Comparison of ENCODE assay signal across 21 cellular contexts in genomic region chr12:67666605-67667004, GRCh38. TPM values are rescaled to one million over a fixed set of nuclear protein-coding genes. Genes with fewer than 3 reads are reported as not detected.
DNase-seq lines count a peak whose midpoint lies in the region; ATAC-seq and TF ChIP-seq lines count a peak whose summit lies in the region.
"Had no signal": no experiment of that assay in that cellular context is flagged by ENCODE, and none has a peak within 500 bp of the region (broad histone marks: within the 10 kb centered on the region; RNA-seq: fewer than 3 reads in every experiment).

No MANE protein-coding gene starts in this region.

- ATAC-seq in HG03135 (IDR thresholded peaks at IDR 0.05; ENCODE audit: unreplicated experiment): no peak
- ATAC-seq: stimulated activated naive CD8-positive, alpha-beta T cell treated with anti-CD3 and anti-CD28 coated beads, Interleukin-15, amount 100 ng/mL, for 72 hours; upper lobe of right lung had no signal

- H3K4me3 ChIP-seq in NB4 (ENCODE audit: low read depth, low read length) (no peak overlapping the region), testis (no peak overlapping the region)
- H3K4me3 ChIP-seq: HAP-1, upper lobe of right lung had no signal

- peaks cover 26% of the 10 kb centered on the region for H3K4me1 ChIP-seq in testis
- H3K4me1 ChIP-seq: HAP-1 had no signal

- H3K27ac Mint-ChIP-seq in activated naive CD8-positive, alpha-beta T cell: peak overlapping the region; percentile 46
- no peak overlapping the region for H3K27ac Mint-ChIP-seq in activated naive CD8-positive, alpha-beta T cell treated with anti-CD3 and anti-CD28 coated beads for 36 hours
- H3K27ac Mint-ChIP-seq in immature natural killer cell: peak overlapping the region; percentile 58 to 93 (median 79)
- no peak overlapping the region for H3K27ac Mint-ChIP-seq in activated T-helper 1 cell treated with anti-CD3 and anti-CD28 coated beads, Interleukin-12 subunit alpha, Interleukin-12 subunit beta, Interleukin-2, Interleukin-4 antibody, amounts not matched to agents 30 ng/mL and 10 ng/mL and 1 ng/mL, durations not matched to agents 14 hours and 24 hours and 36 hours
- H3K27ac Mint-ChIP-seq: activated CD4-positive, alpha-beta T cell treated with anti-CD3 and anti-CD28 coated beads, Interleukin-2, amount 10 ng/mL, durations not matched to agents 24 days and 14 days; stimulated activated naive CD8-positive, alpha-beta T cell treated with anti-CD3 and anti-CD28 coated beads, Interleukin-15, amount 100 ng/mL, for 72 hours had no signal

- H3K4me3 Mint-ChIP-seq in activated naive CD8-positive, alpha-beta T cell: no peak overlapping the region
- H3K4me3 Mint-ChIP-seq in activated naive CD8-positive, alpha-beta T cell treated with anti-CD3 and anti-CD28 coated beads for 36 hours: no peak overlapping the region
- peak overlapping the region in 4 of 5 donors; percentile 5 to 59 (median 20) for H3K4me3 Mint-ChIP-seq in immature natural killer cell
- H3K4me3 Mint-ChIP-seq in activated T-helper 1 cell treated with anti-CD3 and anti-CD28 coated beads, Interleukin-12 subunit alpha, Interleukin-12 subunit beta, Interleukin-2, Interleukin-4 antibody, amounts not matched to agents 30 ng/mL and 10 ng/mL and 1 ng/mL, durations not matched to agents 14 hours and 24 hours and 36 hours: no peak overlapping the region
- H3K4me3 Mint-ChIP-seq: activated CD4-positive, alpha-beta T cell treated with anti-CD3 and anti-CD28 coated beads, Interleukin-2, amount 10 ng/mL, durations not matched to agents 24 days and 14 days; stimulated activated naive CD8-positive, alpha-beta T cell treated with anti-CD3 and anti-CD28 coated beads, Interleukin-15, amount 100 ng/mL, for 72 hours had no signal

- peak overlapping the region; percentile 10 to 51 for H3K27ac ChIP-seq in testis
- H3K27ac ChIP-seq: brain microvascular endothelial cell, upper lobe of right lung had no signal

- WGBS in testis, 2 donors: 0 to 8% methylated on average over 1 of the region's 1 CpG

- H3K36me3 ChIP-seq in testis (ENCODE audit: low read depth, missing control alignments): no peaks in the 10 kb centered on the region
- H3K36me3 ChIP-seq: brain microvascular endothelial cell, upper lobe of right lung had no signal

- H3K4me1 Mint-ChIP-seq in activated naive CD8-positive, alpha-beta T cell (ENCODE audit: low read depth): peaks cover 74% of the 10 kb centered on the region
- H3K4me1 Mint-ChIP-seq in activated naive CD8-positive, alpha-beta T cell treated with anti-CD3 and anti-CD28 coated beads for 36 hours: peaks cover 71% of the 10 kb centered on the region
- peaks cover 81 to 98% of the 10 kb centered on the region in 2 donors for H3K4me1 Mint-ChIP-seq in immature natural killer cell
- H3K4me1 Mint-ChIP-seq in activated T-helper 1 cell treated with anti-CD3 and anti-CD28 coated beads, Interleukin-12 subunit alpha, Interleukin-12 subunit beta, Interleukin-2, Interleukin-4 antibody, amounts not matched to agents 30 ng/mL and 10 ng/mL and 1 ng/mL, durations not matched to agents 14 hours and 24 hours and 36 hours (ENCODE audit: low read depth): peaks cover 7% of the 10 kb centered on the region

- no peaks in the 10 kb centered on the region for H3K9me3 Mint-ChIP-seq in activated naive CD8-positive, alpha-beta T cell (ENCODE audit: low read depth)
- peaks cover 4% of the 10 kb centered on the region for H3K9me3 Mint-ChIP-seq in activated naive CD8-positive, alpha-beta T cell treated with anti-CD3 and anti-CD28 coated beads for 36 hours
- no peaks in the 10 kb centered on the region for H3K9me3 Mint-ChIP-seq in immature natural killer cell
- H3K9me3 Mint-ChIP-seq in activated T-helper 1 cell treated with anti-CD3 and anti-CD28 coated beads, Interleukin-12 subunit alpha, Interleukin-12 subunit beta, Interleukin-2, Interleukin-4 antibody, amounts not matched to agents 30 ng/mL and 10 ng/mL and 1 ng/mL, durations not matched to agents 14 hours and 24 hours and 36 hours: no peaks in the 10 kb centered on the region
- H3K9me3 Mint-ChIP-seq: stimulated activated naive CD8-positive, alpha-beta T cell treated with anti-CD3 and anti-CD28 coated beads, Interleukin-15, amount 100 ng/mL, for 72 hours had no signal

- peaks cover 20% of the 10 kb centered on the region for H3K36me3 Mint-ChIP-seq in activated naive CD8-positive, alpha-beta T cell
- peaks cover 48% of the 10 kb centered on the region for H3K36me3 Mint-ChIP-seq in activated naive CD8-positive, alpha-beta T cell treated with anti-CD3 and anti-CD28 coated beads for 36 hours
- peaks cover 0 to 7% (median 5%) of the 10 kb centered on the region in 3 donors for H3K36me3 Mint-ChIP-seq in immature natural killer cell
- peaks cover 32% of the 10 kb centered on the region for H3K36me3 Mint-ChIP-seq in activated T-helper 1 cell treated with anti-CD3 and anti-CD28 coated beads, Interleukin-12 subunit alpha, Interleukin-12 subunit beta, Interleukin-2, Interleukin-4 antibody, amounts not matched to agents 30 ng/mL and 10 ng/mL and 1 ng/mL, durations not matched to agents 14 hours and 24 hours and 36 hours (ENCODE audit: low read depth)

- no peak for DNase-seq in activated naive CD8-positive, alpha-beta T cell treated with anti-CD3 and anti-CD28 coated beads for 36 hours
- peak; percentile 22 for DNase-seq in NB4 (ENCODE audit: low read depth)
- DNase-seq in immature natural killer cell: no peak
- DNase-seq in testis: no peak
- no peak for DNase-seq in NCI-H2107 treated with DMSO at 0.1 percent for 48 hours (lab: John Stamatoyannopoulos, UW; ENCODE audit: unreplicated experiment)
- DNase-seq in activated T-helper 1 cell treated with anti-CD3 and anti-CD28 coated beads, Interleukin-12 subunit alpha, Interleukin-12 subunit beta, Interleukin-2, Interleukin-4 antibody, amounts not matched to agents 30 ng/mL and 10 ng/mL and 1 ng/mL, durations not matched to agents 14 hours and 24 hours and 36 hours (ENCODE audit: low spot score): no peak
- DNase-seq: brain microvascular endothelial cell; Caco-2; hippocampal formation; kidney; mesenchymal stem cell; NCI-H748 treated with DMSO at 0.1 percent for 48 hours; small intestine; stimulated activated CD4-positive, alpha-beta T cell treated with anti-CD3 and anti-CD28 coated beads, Interleukin-2, amount 100 ng/mL, for 48 hours; stimulated activated naive CD8-positive, alpha-beta T cell treated with anti-CD3 and anti-CD28 coated beads, Interleukin-15, amount 100 ng/mL, for 72 hours; T-helper 1 cell; upper lobe of right lung had no signal

- H3K9me3 ChIP-seq in testis: no peaks in the 10 kb centered on the region
- H3K9me3 ChIP-seq: Caco-2, HAP-1, upper lobe of right lung had no signal

- no peak for TF ChIP-seq POLR2A in NB4 (IDR thresholded peaks at IDR 0.05; ENCODE audit: extremely low read depth, insufficient read length)
- TF ChIP-seq POLR2A in testis (IDR thresholded peaks at IDR 0.05): no peak

- no peaks in the 10 kb centered on the region for H3K27me3 Mint-ChIP-seq in activated naive CD8-positive, alpha-beta T cell
- H3K27me3 Mint-ChIP-seq in activated naive CD8-positive, alpha-beta T cell treated with anti-CD3 and anti-CD28 coated beads for 36 hours: no peaks in the 10 kb centered on the region
- H3K27me3 Mint-ChIP-seq in immature natural killer cell (ENCODE audit: low read depth in 3 of 3): no peaks in the 10 kb centered on the region
- no peaks in the 10 kb centered on the region for H3K27me3 Mint-ChIP-seq in activated T-helper 1 cell treated with anti-CD3 and anti-CD28 coated beads, Interleukin-12 subunit alpha, Interleukin-12 subunit beta, Interleukin-2, Interleukin-4 antibody, amounts not matched to agents 30 ng/mL and 10 ng/mL and 1 ng/mL, durations not matched to agents 14 hours and 24 hours and 36 hours (ENCODE audit: insufficient read depth)
- H3K27me3 Mint-ChIP-seq: activated CD4-positive, alpha-beta T cell treated with anti-CD3 and anti-CD28 coated beads, Interleukin-2, amount 10 ng/mL, durations not matched to agents 24 days and 14 days; stimulated activated naive CD8-positive, alpha-beta T cell treated with anti-CD3 and anti-CD28 coated beads, Interleukin-15, amount 100 ng/mL, for 72 hours had no signal

- intact Hi-C loops in testis (cut with DNase I; ENCODE audit: low total_unique reads): no loop called here
- intact Hi-C loops in activated T-helper 1 cell treated with anti-CD3 and anti-CD28 coated beads, Interleukin-12 subunit alpha, Interleukin-12 subunit beta, Interleukin-2, Interleukin-4 antibody, amounts not matched to agents 30 ng/mL and 10 ng/mL and 1 ng/mL, durations not matched to agents 14 hours and 24 hours and 36 hours (cut with micrococcal nuclease): no loop called here

- no peaks in the 10 kb centered on the region for H3K27me3 ChIP-seq in testis
- H3K27me3 ChIP-seq: brain microvascular endothelial cell, upper lobe of right lung had no signal

- TF ChIP-seq CTCF in NB4 (IDR thresholded peaks at IDR 0.05; ENCODE audit: low read depth, low read length): no peak
- no peak for TF ChIP-seq CTCF in testis (IDR thresholded peaks at IDR 0.05)

RNA-seq across cellular contexts. Expression of gene DYRK2, which starts 18.1 kb away (rescaled TPM):
- 10 to 100 TPM; 29.6 to 33.0 TPM for total RNA-seq in activated naive CD8-positive, alpha-beta T cell treated with anti-CD3 and anti-CD28 coated beads for 36 hours
- polyA plus RNA-seq in immature natural killer cell (10 to 100 TPM; 30.4 to 82.4 (median 45.1) TPM), testis (ENCODE audit: insufficient read depth, low read depth, low replicate concordance) (14.6 TPM)
- 10 to 100 TPM; 17.4 to 18.4 TPM for total RNA-seq in testis
- 43.0 and 46.7 TPM in 2 replicates for total RNA-seq in activated T-helper 1 cell treated with anti-CD3 and anti-CD28 coated beads, Interleukin-12 subunit alpha, Interleukin-12 subunit beta, Interleukin-2, Interleukin-4 antibody, amounts not matched to agents 30 ng/mL and 10 ng/mL and 1 ng/mL, durations not matched to agents 14 hours and 24 hours and 36 hours

Comparison
In these comparisons a context has a peak if more than half of its experiments do, and no peak if none do; other contexts are left out.
1. H3K27ac Mint-ChIP-seq: peak in activated naive CD8-positive, alpha-beta T cell (single experiment) and immature natural killer cell (6 of 6); none in activated naive CD8-positive, alpha-beta T cell treated with anti-CD3 and anti-CD28 coated beads for 36 hours (single experiment) and activated T-helper 1 cell treated with anti-CD3 and anti-CD28 coated beads, Interleukin-12 subunit alpha, Interleukin-12 subunit beta, Interleukin-2, Interleukin-4 antibody, amounts not matched to agents 30 ng/mL and 10 ng/mL and 1 ng/mL, durations not matched to agents 14 hours and 24 hours and 36 hours (single experiment).
2. H3K4me3 Mint-ChIP-seq: peak in immature natural killer cell (4 of 5); none in activated naive CD8-positive, alpha-beta T cell (single experiment), activated naive CD8-positive, alpha-beta T cell treated with anti-CD3 and anti-CD28 coated beads for 36 hours (single experiment) and activated T-helper 1 cell treated with anti-CD3 and anti-CD28 coated beads, Interleukin-12 subunit alpha, Interleukin-12 subunit beta, Interleukin-2, Interleukin-4 antibody, amounts not matched to agents 30 ng/mL and 10 ng/mL and 1 ng/mL, durations not matched to agents 14 hours and 24 hours and 36 hours (single experiment).